Comparison of ENCODE assay signal across 1 cellular context in the genomic region with DNA sequence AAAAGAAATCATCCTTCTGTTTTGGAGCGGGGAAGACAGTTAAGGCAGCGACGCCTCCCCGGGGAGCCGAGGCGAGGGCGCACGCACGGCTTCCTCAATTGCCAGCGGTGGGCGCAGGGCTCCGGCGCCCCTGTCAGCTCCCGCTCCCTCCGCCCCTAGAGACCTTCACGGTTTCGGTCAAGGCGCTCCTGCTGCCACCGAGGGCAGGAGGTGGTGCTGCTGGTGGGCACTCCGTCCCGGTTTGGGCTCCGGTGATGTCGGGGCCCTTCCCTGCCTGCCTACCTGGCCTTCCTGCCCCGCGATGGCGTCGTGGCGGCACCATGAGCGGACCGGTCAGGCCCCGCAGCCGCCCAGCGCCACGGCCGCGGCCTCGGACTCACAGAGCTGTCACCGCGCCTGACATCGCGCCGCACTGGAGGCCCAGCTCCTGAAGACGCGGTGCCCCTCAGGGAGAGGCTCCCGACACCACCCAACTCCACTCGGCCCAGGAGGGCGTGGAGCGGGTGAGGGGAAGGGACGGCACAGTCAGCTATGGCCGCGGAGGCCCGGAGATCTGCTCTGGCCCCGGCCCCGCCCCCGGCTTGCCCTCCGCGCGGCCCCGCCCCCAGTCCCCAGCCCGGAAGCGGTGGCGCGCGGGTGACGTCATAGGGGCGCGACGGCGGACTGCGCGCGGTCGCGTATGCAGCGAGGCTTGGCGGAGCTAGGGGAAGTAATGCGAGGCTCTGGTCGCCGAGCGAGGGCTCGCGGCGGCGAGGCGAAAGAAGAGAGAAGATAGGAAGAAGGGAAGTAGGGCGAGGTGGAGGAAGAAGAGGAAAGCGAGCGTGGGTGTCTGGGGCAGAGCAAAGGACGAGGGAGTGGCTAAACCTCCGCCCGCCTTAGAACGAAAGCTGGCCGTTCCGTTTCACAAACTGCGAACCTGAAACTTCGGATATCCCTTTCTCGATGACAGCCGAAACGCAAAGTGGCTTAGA.
TF ChIP-seq lines count a peak whose summit lies in the region.

A gene with protein sequence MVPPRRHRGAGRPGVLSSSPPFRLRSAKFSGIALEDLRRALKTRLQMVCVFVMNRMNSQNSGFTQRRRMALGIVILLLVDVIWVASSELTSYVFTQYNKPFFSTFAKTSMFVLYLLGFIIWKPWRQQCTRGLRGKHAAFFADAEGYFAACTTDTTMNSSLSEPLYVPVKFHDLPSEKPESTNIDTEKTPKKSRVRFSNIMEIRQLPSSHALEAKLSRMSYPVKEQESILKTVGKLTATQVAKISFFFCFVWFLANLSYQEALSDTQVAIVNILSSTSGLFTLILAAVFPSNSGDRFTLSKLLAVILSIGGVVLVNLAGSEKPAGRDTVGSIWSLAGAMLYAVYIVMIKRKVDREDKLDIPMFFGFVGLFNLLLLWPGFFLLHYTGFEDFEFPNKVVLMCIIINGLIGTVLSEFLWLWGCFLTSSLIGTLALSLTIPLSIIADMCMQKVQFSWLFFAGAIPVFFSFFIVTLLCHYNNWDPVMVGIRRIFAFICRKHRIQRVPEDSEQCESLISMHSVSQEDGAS (minus strand): TSS at position 555 of the 971 bp plus-strand sequence. CDS start 233 bp downstream, at position 322.

TF ChIP-seq in K562, 482 proteins besides CTCF, POLR2A, EP300 and RAD21 (continued from another document and continues in another):
- TF ChIP-seq, protein P1, sequence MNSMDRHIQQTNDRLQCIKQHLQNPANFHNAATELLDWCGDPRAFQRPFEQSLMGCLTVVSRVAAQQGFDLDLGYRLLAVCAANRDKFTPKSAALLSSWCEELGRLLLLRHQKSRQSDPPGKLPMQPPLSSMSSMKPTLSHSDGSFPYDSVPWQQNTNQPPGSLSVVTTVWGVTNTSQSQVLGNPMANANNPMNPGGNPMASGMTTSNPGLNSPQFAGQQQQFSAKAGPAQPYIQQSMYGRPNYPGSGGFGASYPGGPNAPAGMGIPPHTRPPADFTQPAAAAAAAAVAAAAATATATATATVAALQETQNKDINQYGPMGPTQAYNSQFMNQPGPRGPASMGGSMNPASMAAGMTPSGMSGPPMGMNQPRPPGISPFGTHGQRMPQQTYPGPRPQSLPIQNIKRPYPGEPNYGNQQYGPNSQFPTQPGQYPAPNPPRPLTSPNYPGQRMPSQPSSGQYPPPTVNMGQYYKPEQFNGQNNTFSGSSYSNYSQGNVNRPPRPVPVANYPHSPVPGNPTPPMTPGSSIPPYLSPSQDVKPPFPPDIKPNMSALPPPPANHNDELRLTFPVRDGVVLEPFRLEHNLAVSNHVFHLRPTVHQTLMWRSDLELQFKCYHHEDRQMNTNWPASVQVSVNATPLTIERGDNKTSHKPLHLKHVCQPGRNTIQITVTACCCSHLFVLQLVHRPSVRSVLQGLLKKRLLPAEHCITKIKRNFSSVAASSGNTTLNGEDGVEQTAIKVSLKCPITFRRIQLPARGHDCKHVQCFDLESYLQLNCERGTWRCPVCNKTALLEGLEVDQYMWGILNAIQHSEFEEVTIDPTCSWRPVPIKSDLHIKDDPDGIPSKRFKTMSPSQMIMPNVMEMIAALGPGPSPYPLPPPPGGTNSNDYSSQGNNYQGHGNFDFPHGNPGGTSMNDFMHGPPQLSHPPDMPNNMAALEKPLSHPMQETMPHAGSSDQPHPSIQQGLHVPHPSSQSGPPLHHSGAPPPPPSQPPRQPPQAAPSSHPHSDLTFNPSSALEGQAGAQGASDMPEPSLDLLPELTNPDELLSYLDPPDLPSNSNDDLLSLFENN (IDR thresholded peaks at IDR 0.05; ENCODE audit: low read depth in 2 of 2, low read length in 2 of 2) = peak in 1 of 2 experiments; percentile 57; a peak in 1 of 4 replicates
- peak; percentile 92 for TF ChIP-seq SP1 (CRISPR knock-in tag; IDR thresholded peaks at IDR 0.05)
- TF ChIP-seq JUND (IDR thresholded peaks at IDR 0.05; ENCODE audit: borderline replicate concordance, low read depth, low read length) = peak; percentile 89
- peak; percentile 73; the same call in 1 of the 3 replicates for TF ChIP-seq JUND (tag; IDR thresholded peaks at IDR 0.05; ENCODE audit: borderline replicate concordance, low read depth, low read length)
- no peak for TF ChIP-seq MCM7 (IDR thresholded peaks at IDR 0.05)
- TF ChIP-seq, protein P2, sequence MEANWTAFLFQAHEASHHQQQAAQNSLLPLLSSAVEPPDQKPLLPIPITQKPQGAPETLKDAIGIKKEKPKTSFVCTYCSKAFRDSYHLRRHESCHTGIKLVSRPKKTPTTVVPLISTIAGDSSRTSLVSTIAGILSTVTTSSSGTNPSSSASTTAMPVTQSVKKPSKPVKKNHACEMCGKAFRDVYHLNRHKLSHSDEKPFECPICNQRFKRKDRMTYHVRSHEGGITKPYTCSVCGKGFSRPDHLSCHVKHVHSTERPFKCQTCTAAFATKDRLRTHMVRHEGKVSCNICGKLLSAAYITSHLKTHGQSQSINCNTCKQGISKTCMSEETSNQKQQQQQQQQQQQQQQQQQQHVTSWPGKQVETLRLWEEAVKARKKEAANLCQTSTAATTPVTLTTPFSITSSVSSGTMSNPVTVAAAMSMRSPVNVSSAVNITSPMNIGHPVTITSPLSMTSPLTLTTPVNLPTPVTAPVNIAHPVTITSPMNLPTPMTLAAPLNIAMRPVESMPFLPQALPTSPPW (CRISPR knock-in tag; IDR thresholded peaks at IDR 0.05) = peak; percentile 93
- TF ChIP-seq ZNF3 (CRISPR knock-in tag; IDR thresholded peaks at IDR 0.05) = no peak
- TF ChIP-seq, protein P3, sequence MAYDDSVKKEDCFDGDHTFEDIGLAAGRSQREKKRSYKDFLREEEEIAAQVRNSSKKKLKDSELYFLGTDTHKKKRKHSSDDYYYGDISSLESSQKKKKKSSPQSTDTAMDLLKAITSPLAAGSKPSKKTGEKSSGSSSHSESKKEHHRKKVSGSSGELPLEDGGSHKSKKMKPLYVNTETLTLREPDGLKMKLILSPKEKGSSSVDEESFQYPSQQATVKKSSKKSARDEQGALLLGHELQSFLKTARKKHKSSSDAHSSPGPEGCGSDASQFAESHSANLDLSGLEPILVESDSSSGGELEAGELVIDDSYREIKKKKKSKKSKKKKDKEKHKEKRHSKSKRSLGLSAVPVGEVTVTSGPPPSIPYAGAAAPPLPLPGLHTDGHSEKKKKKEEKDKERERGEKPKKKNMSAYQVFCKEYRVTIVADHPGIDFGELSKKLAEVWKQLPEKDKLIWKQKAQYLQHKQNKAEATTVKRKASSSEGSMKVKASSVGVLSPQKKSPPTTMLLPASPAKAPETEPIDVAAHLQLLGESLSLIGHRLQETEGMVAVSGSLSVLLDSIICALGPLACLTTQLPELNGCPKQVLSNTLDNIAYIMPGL (CRISPR knock-in tag; IDR thresholded peaks at IDR 0.05) = no peak
- TF ChIP-seq, protein P4, sequence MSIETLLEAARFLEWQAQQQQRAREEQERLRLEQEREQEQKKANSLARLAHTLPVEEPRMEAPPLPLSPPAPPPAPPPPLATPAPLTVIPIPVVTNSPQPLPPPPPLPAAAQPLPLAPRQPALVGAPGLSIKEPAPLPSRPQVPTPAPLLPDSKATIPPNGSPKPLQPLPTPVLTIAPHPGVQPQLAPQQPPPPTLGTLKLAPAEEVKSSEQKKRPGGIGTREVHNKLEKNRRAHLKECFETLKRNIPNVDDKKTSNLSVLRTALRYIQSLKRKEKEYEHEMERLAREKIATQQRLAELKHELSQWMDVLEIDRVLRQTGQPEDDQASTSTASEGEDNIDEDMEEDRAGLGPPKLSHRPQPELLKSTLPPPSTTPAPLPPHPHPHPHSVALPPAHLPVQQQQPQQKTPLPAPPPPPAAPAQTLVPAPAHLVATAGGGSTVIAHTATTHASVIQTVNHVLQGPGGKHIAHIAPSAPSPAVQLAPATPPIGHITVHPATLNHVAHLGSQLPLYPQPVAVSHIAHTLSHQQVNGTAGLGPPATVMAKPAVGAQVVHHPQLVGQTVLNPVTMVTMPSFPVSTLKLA (conservative IDR thresholded peaks at IDR 0.05) = peak; percentile 28 to 83; a peak in 3 of 4 replicates
- peak; percentile 41 to 63; a peak in 2 of 4 replicates for TF ChIP-seq FOXK2 (conservative IDR thresholded peaks at IDR 0.05 in 1 of 2, IDR thresholded peaks at IDR 0.05 in 1 of 2; ENCODE audit: low read depth in 2 of 2)
- TF ChIP-seq, protein P5, sequence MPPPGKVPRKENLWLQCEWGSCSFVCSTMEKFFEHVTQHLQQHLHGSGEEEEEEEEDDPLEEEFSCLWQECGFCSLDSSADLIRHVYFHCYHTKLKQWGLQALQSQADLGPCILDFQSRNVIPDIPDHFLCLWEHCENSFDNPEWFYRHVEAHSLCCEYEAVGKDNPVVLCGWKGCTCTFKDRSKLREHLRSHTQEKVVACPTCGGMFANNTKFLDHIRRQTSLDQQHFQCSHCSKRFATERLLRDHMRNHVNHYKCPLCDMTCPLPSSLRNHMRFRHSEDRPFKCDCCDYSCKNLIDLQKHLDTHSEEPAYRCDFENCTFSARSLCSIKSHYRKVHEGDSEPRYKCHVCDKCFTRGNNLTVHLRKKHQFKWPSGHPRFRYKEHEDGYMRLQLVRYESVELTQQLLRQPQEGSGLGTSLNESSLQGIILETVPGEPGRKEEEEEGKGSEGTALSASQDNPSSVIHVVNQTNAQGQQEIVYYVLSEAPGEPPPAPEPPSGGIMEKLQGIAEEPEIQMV (tag; conservative IDR thresholded peaks at IDR 0.05; ENCODE audit: low read depth) = 0 out of 2 replicates have a peak, but pooled peaks have one; percentile 16
- TF ChIP-seq, protein P6, sequence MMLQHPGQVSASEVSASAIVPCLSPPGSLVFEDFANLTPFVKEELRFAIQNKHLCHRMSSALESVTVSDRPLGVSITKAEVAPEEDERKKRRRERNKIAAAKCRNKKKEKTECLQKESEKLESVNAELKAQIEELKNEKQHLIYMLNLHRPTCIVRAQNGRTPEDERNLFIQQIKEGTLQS (IDR thresholded peaks at IDR 0.05) = peak; percentile 98
- TF ChIP-seq, protein P6 (CRISPR knock-in tag; conservative IDR thresholded peaks at IDR 0.05) = 0 out of 2 replicates have a peak, but pooled peaks have one; percentile 56
- peak; percentile 98 for TF ChIP-seq MTA1 (IDR thresholded peaks at IDR 0.05; ENCODE audit: borderline replicate concordance)
- 0 out of 2 replicates have a peak, but pooled peaks have one; percentile 44 for TF ChIP-seq DPF2 (IDR thresholded peaks at IDR 0.05)
- peak; percentile 71; the same call in 1 of the 2 replicates for TF ChIP-seq MBD2 (IDR thresholded peaks at IDR 0.05; ENCODE audit: borderline replicate concordance, low read depth)
- TF ChIP-seq ELF2 (CRISPR knock-in tag; IDR thresholded peaks at IDR 0.05) = peak; percentile 95
- no peak for TF ChIP-seq ZNF124 (CRISPR knock-in tag; IDR thresholded peaks at IDR 0.05)
- no peak for TF ChIP-seq YBX1 (IDR thresholded peaks at IDR 0.05)
- TF ChIP-seq, protein P7, sequence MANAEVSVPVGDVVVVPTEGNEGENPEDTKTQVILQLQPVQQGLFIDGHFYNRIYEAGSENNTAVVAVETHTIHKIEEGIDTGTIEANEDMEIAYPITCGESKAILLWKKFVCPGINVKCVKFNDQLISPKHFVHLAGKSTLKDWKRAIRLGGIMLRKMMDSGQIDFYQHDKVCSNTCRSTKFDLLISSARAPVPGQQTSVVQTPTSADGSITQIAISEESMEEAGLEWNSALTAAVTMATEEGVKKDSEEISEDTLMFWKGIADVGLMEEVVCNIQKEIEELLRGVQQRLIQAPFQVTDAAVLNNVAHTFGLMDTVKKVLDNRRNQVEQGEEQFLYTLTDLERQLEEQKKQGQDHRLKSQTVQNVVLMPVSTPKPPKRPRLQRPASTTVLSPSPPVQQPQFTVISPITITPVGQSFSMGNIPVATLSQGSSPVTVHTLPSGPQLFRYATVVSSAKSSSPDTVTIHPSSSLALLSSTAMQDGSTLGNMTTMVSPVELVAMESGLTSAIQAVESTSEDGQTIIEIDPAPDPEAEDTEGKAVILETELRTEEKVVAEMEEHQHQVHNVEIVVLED (CRISPR knock-in tag; IDR thresholded peaks at IDR 0.05) = peak; percentile 75
- TF ChIP-seq, protein P8, sequence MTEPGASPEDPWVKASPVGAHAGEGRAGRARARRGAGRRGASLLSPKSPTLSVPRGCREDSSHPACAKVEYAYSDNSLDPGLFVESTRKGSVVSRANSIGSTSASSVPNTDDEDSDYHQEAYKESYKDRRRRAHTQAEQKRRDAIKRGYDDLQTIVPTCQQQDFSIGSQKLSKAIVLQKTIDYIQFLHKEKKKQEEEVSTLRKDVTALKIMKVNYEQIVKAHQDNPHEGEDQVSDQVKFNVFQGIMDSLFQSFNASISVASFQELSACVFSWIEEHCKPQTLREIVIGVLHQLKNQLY (CRISPR knock-in tag; conservative IDR thresholded peaks at IDR 0.05) = no peak
- no peak for TF ChIP-seq ARHGAP35 (IDR thresholded peaks at IDR 0.05; ENCODE audit: partially characterized antibody)
- no peak for TF ChIP-seq EZH2 (IDR thresholded peaks at IDR 0.05; ENCODE audit: borderline replicate concordance, low read depth, low read length)
- 0 out of 2 replicates have a peak, but pooled peaks have one; percentile 79 for TF ChIP-seq HDAC2 (IDR thresholded peaks at IDR 0.05)
- peak; percentile 73; the same call in 1 of the 2 replicates for TF ChIP-seq ZNF263 (CRISPR knock-in tag; IDR thresholded peaks at IDR 0.05; ENCODE audit: borderline replicate concordance)
- 0 out of 2 replicates have a peak, but pooled peaks have one; percentile 16 for TF ChIP-seq PRMT5 (CRISPR knock-in tag; IDR thresholded peaks at IDR 0.05)
- TF ChIP-seq ZNF507 (tag; conservative IDR thresholded peaks at IDR 0.05) = no peak
- TF ChIP-seq ZC3H8 (IDR thresholded peaks at IDR 0.05) = no peak
- peak; percentile 75; the same call in 1 of the 2 replicates for TF ChIP-seq RB1 (IDR thresholded peaks at IDR 0.05; ENCODE audit: low read depth)
- TF ChIP-seq DIDO1 (tag; IDR thresholded peaks at IDR 0.05; ENCODE audit: low read depth) = peak; percentile 78
- no peak for TF ChIP-seq ZNF121 (CRISPR knock-in tag; conservative IDR thresholded peaks at IDR 0.05)
- no peak for TF ChIP-seq TEAD1 (CRISPR knock-in tag; IDR thresholded peaks at IDR 0.05)
- TF ChIP-seq SMAD1 (IDR thresholded peaks at IDR 0.05; ENCODE audit: low read depth, low read length, partially characterized antibody) = peak; percentile 73
- no peak for TF ChIP-seq PTRF (tag; IDR thresholded peaks at IDR 0.05)
- peak; percentile 83 for TF ChIP-seq EGR1 (conservative IDR thresholded peaks at IDR 0.05)
- TF ChIP-seq ZNF695 (CRISPR knock-in tag; IDR thresholded peaks at IDR 0.05) = no peak
- no peak for TF ChIP-seq NCOA4 (IDR thresholded peaks at IDR 0.05; ENCODE audit: partially characterized antibody)
- TF ChIP-seq, protein P9, sequence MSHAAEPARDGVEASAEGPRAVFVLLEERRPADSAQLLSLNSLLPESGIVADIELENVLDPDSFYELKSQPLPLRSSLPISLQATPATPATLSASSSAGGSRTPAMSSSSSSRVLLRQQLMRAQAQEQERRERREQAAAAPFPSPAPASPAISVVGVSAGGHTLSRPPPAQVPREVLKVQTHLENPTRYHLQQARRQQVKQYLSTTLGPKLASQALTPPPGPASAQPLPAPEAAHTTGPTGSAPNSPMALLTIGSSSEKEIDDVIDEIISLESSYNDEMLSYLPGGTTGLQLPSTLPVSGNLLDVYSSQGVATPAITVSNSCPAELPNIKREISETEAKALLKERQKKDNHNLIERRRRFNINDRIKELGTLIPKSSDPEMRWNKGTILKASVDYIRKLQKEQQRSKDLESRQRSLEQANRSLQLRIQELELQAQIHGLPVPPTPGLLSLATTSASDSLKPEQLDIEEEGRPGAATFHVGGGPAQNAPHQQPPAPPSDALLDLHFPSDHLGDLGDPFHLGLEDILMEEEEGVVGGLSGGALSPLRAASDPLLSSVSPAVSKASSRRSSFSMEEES (CRISPR knock-in tag; IDR thresholded peaks at IDR 0.05) = no peak
- TF ChIP-seq STAT5B (CRISPR knock-in tag; IDR thresholded peaks at IDR 0.05) = no peak
- no peak for TF ChIP-seq IRF2 (CRISPR knock-in tag; IDR thresholded peaks at IDR 0.05)
- TF ChIP-seq ZNF586 (CRISPR knock-in tag; conservative IDR thresholded peaks at IDR 0.05) = no peak
- TF ChIP-seq TSC22D4 (tag; IDR thresholded peaks at IDR 0.05) = no peak
